In genomic region chr10:22483132-22483531, GRCh38 we compare ENCODE assay signal across 25 cellular contexts.
A peak's percentile ranks its signal among the peaks of the same experiment; 100 is the strongest.
DNase-seq lines count a peak whose midpoint lies in the region; ATAC-seq and TF ChIP-seq lines count a peak whose summit lies in the region.
"Had no signal": no experiment of that assay in that cellular context is flagged by ENCODE, and none has a peak within 500 bp of the region (broad histone marks: within the 10 kb centered on the region; RNA-seq: fewer than 3 reads in every experiment).

No MANE protein-coding gene starts in this region.

- no peaks in the 10 kb centered on the region; the same call in 1 of the 2 replicates for H3K4me1 ChIP-seq in BE2C
- H3K4me1 ChIP-seq: BLaER1 treated with 17β-estradiol and CSF1 and Interleukin-3, amounts not matched to agents 10 nM and 100 nM; upper lobe of left lung had no signal

- no peaks in the 10 kb centered on the region for H3K36me3 Mint-ChIP-seq in activated T-cell treated with anti-CD3 and anti-CD28 coated beads, Interleukin-2, amount 50 U/mL, for 4 hours (ENCODE audit: insufficient read depth)
- H3K36me3 Mint-ChIP-seq in activated T-cell treated with anti-CD3 and anti-CD28 coated beads, Interleukin-2, amount 50 U/mL, for 72 hours (ENCODE audit: insufficient read depth in 2 of 2): no peaks in the 10 kb centered on the region
- no peaks in the 10 kb centered on the region for H3K36me3 Mint-ChIP-seq in T-helper 2 cell treated with Interferon-gamma antibody and Interleukin-4, amounts not matched to agents 5 μg/mL and 100 μg/mL, for 36 hours (ENCODE audit: low read depth)
- no peaks in the 10 kb centered on the region for H3K36me3 Mint-ChIP-seq in nephron progenitor cell (ENCODE audit: low read depth)
- H3K36me3 Mint-ChIP-seq: activated naive CD4-positive, alpha-beta T cell treated with anti-CD3 and anti-CD28 coated beads, Interleukin-2, amount 50 U/mL, for 72 hours had no signal

- H3K4me1 Mint-ChIP-seq in activated T-cell treated with anti-CD3 and anti-CD28 coated beads, Interleukin-2, amount 50 U/mL, for 4 hours (ENCODE audit: low read depth): peaks cover 13% of the 10 kb centered on the region
- H3K4me1 Mint-ChIP-seq in activated T-cell treated with anti-CD3 and anti-CD28 coated beads, Interleukin-2, amount 50 U/mL, for 72 hours (ENCODE audit: low read depth): peaks cover 28% of the 10 kb centered on the region
- peaks cover 17% of the 10 kb centered on the region for H3K4me1 Mint-ChIP-seq in T-helper 2 cell treated with Interferon-gamma antibody and Interleukin-4, amounts not matched to agents 5 μg/mL and 100 μg/mL, for 36 hours (ENCODE audit: low read depth)
- H3K4me1 Mint-ChIP-seq in nephron progenitor cell: peaks cover 40% of the 10 kb centered on the region

- H3K27me3 Mint-ChIP-seq in activated T-cell treated with anti-CD3 and anti-CD28 coated beads, Interleukin-2, amount 50 U/mL, for 4 hours (ENCODE audit: low read depth): peaks cover 13% of the 10 kb centered on the region
- peaks cover 27% of the 10 kb centered on the region for H3K27me3 Mint-ChIP-seq in activated T-cell treated with anti-CD3 and anti-CD28 coated beads, Interleukin-2, amount 50 U/mL, for 72 hours (ENCODE audit: low read depth)
- H3K27me3 Mint-ChIP-seq in T-helper 2 cell treated with Interferon-gamma antibody and Interleukin-4, amounts not matched to agents 5 μg/mL and 100 μg/mL, for 36 hours (ENCODE audit: low read depth): peaks cover 12% of the 10 kb centered on the region
- H3K27me3 Mint-ChIP-seq in nephron progenitor cell (ENCODE audit: low read depth, poor library complexity): peaks cover 18% of the 10 kb centered on the region

- H3K27me3 ChIP-seq in BE2C: no peaks in the 10 kb centered on the region
- H3K27me3 ChIP-seq: ovary, right atrium auricular region had no signal

- no peak overlapping the region for H3K27ac Mint-ChIP-seq in activated T-cell treated with anti-CD3 and anti-CD28 coated beads, Interleukin-2, amount 50 U/mL, for 72 hours
- no peak overlapping the region for H3K27ac Mint-ChIP-seq in T-helper 2 cell treated with Interferon-gamma antibody and Interleukin-4, amounts not matched to agents 5 μg/mL and 100 μg/mL, for 36 hours
- peak overlapping the region; percentile 50 for H3K27ac Mint-ChIP-seq in nephron progenitor cell
- H3K27ac Mint-ChIP-seq: activated naive CD4-positive, alpha-beta T cell treated with anti-CD3 and anti-CD28 coated beads, Interleukin-2, amount 50 U/mL, for 72 hours had no signal

- peak overlapping the region; percentile 36 for H3K4me3 Mint-ChIP-seq in activated T-cell treated with anti-CD3 and anti-CD28 coated beads, Interleukin-2, amount 50 U/mL, for 4 hours
- H3K4me3 Mint-ChIP-seq in activated T-cell treated with anti-CD3 and anti-CD28 coated beads, Interleukin-2, amount 50 U/mL, for 72 hours: peak overlapping the region in 1 of 2 donors; percentile 25
- H3K4me3 Mint-ChIP-seq in T-helper 2 cell treated with Interferon-gamma antibody and Interleukin-4, amounts not matched to agents 5 μg/mL and 100 μg/mL, for 36 hours: peak overlapping the region; percentile 39
- no peak overlapping the region for H3K4me3 Mint-ChIP-seq in nephron progenitor cell
- H3K4me3 Mint-ChIP-seq: central memory CD8-positive, alpha-beta T cell had no signal

- H3K36me3 ChIP-seq in BE2C: no peaks in the 10 kb centered on the region
- H3K36me3 ChIP-seq: BLaER1 treated with 17β-estradiol and CSF1 and Interleukin-3, amounts not matched to agents 10 nM and 100 nM; heart right ventricle; ovary; right atrium auricular region; upper lobe of left lung had no signal

- no peaks in the 10 kb centered on the region for H3K9me3 ChIP-seq in BE2C
- H3K9me3 ChIP-seq: A549, heart right ventricle, ovary, right atrium auricular region, SK-N-SH, upper lobe of left lung had no signal

- TF ChIP-seq CTCF in nephron progenitor cell (IDR thresholded peaks at IDR 0.05): no peak
- TF ChIP-seq CTCF in BE2C (IDR thresholded peaks at IDR 0.05; ENCODE audit: low read depth, low read length): no peak

- no peak for ATAC-seq in activated T-cell treated with anti-CD3 and anti-CD28 coated beads, Interleukin-2, amount 50 U/mL, for 4 hours
- ATAC-seq in activated T-cell treated with anti-CD3 and anti-CD28 coated beads, Interleukin-2, amount 50 U/mL, for 72 hours (replicated peaks in 1 of 2): no peak
- ATAC-seq in GM21529 (IDR thresholded peaks at IDR 0.05; ENCODE audit: unreplicated experiment) (peak; percentile 45), GM21367 (IDR thresholded peaks at IDR 0.05; ENCODE audit: unreplicated experiment) (no peak), GM18907 (IDR thresholded peaks at IDR 0.05; ENCODE audit: unreplicated experiment) (no peak)
- ATAC-seq: activated naive CD4-positive, alpha-beta T cell treated with anti-CD3 and anti-CD28 coated beads, Interleukin-2, amount 50 U/mL, for 72 hours; heart right ventricle; naive thymus-derived CD8-positive, alpha-beta T cell had no signal

- no peaks in the 10 kb centered on the region for H3K9me3 Mint-ChIP-seq in activated T-cell treated with anti-CD3 and anti-CD28 coated beads, Interleukin-2, amount 50 U/mL, for 4 hours
- H3K9me3 Mint-ChIP-seq in activated T-cell treated with anti-CD3 and anti-CD28 coated beads, Interleukin-2, amount 50 U/mL, for 72 hours: no peaks in the 10 kb centered on the region
- no peaks in the 10 kb centered on the region for H3K9me3 Mint-ChIP-seq in T-helper 2 cell treated with Interferon-gamma antibody and Interleukin-4, amounts not matched to agents 5 μg/mL and 100 μg/mL, for 36 hours
- H3K9me3 Mint-ChIP-seq in nephron progenitor cell: no peaks in the 10 kb centered on the region
- H3K9me3 Mint-ChIP-seq: activated naive CD4-positive, alpha-beta T cell treated with anti-CD3 and anti-CD28 coated beads, Interleukin-2, amount 50 U/mL, for 72 hours; central memory CD8-positive, alpha-beta T cell; naive thymus-derived CD8-positive, alpha-beta T cell had no signal

- no peak overlapping the region for H3K4me3 ChIP-seq in BE2C (ENCODE audit: low read depth, low read length)
- H3K4me3 ChIP-seq: A549; BLaER1 treated with 17β-estradiol and CSF1 and Interleukin-3, amounts not matched to agents 10 nM and 100 nM; heart right ventricle; ovary; right atrium auricular region; upper lobe of left lung had no signal

- no peak for DNase-seq in activated T-cell treated with anti-CD3 and anti-CD28 coated beads, Interleukin-2, amount 50 U/mL, for 4 hours
- no peak for DNase-seq in activated T-cell treated with anti-CD3 and anti-CD28 coated beads, Interleukin-2, amount 50 U/mL, for 72 hours
- DNase-seq in T-helper 2 cell treated with Interferon-gamma antibody and Interleukin-4, amounts not matched to agents 5 μg/mL and 100 μg/mL, for 36 hours (ENCODE audit: low spot score): no peak
- DNase-seq in nephron progenitor cell (no peak), BE2C (no peak)
- DNase-seq: activated CD4-positive, alpha-beta T cell treated with anti-CD3 and anti-CD28 coated beads, Interleukin-2, amount 50 U/mL, for 48 hours; activated CD4-positive, CD25-positive, alpha-beta regulatory T cell; heart right ventricle; left cardiac atrium; mesendoderm; naive thymus-derived CD8-positive, alpha-beta T cell; NCI-H2081 treated with DMSO at 0.1 percent for 48 hours; NCI-H510A; ovary; SK-N-SH; T1000; upper lobe of left lung had no signal
